Comparison of ENCODE assay signal across 9 cellular contexts in genomic region chr12:1093166-1093751, GRCh38.
DNase-seq lines count a peak whose midpoint lies in the region; ATAC-seq and TF ChIP-seq lines count a peak whose summit lies in the region.
"Had no signal": no experiment of that assay in that cellular context is flagged by ENCODE, and none has a peak within 500 bp of the region (broad histone marks: within the 10 kb centered on the region; RNA-seq: fewer than 3 reads in every experiment).

No MANE protein-coding gene starts in this region.

- H3K27me3 Mint-ChIP-seq in CD4-positive, alpha-beta memory T cell, result no peaks in the 10 kb centered on the region

- TF ChIP-seq CTCF in retinal pigment epithelial cell (conservative IDR thresholded peaks at IDR 0.05; ENCODE audit: low read depth, low read length), result peak; percentile 83

- H3K27ac ChIP-seq in CD4-positive, alpha-beta memory T cell (ENCODE audit: low read depth, low read length), result no peak overlapping the region
- H3K27ac ChIP-seq: SJSA1 had no signal

- H3K9me3 Mint-ChIP-seq in CD4-positive, alpha-beta memory T cell, result no peaks in the 10 kb centered on the region

- H3K9me3 ChIP-seq in CD4-positive, alpha-beta memory T cell (ENCODE audit: control insufficient read depth in 1 of 2, low read length in 2 of 2), result no peaks in the 10 kb centered on the region
- H3K9me3 ChIP-seq: SJSA1 had no signal

- CTCF ChIA-PET in CD4-positive, alpha-beta memory T cell (lab: Charles Lee; ENCODE audit: partially characterized antibody), result interaction anchor here (0.7 to 2.3 kb wide), 26 partner anchors 9 to 523 kb away, joined by 3 to 27 read pairs (median 4); partner anchors contain the start of genes RAD52 and WNK1

- intact Hi-C loops in CD4-positive, alpha-beta memory T cell (cut with micrococcal nuclease), result loop anchor here (5.0 to 10.0 kb wide), 3 partner anchors 146 to 528 kb away; partner anchors contain the start of gene RAD52

- POLR2A ChIA-PET in CD4-positive, alpha-beta memory T cell (lab: Charles Lee; ENCODE audit: partially characterized antibody), result interaction anchor here (1.0 kb wide), 1 partner anchor 144 kb away, joined by 3 read pairs; the partner anchor contains the start of gene RAD52

- H3K27ac Mint-ChIP-seq in CD4-positive, alpha-beta memory T cell, result no peak overlapping the region

- H3K36me3 Mint-ChIP-seq in CD4-positive, alpha-beta memory T cell, result no peaks in the 10 kb centered on the region

- peak; percentile 38 to 52 (median 44) for DNase-seq in CD4-positive, alpha-beta memory T cell
- DNase-seq in NCI-H2196 (lab: John Stamatoyannopoulos, UW; ENCODE audit: unreplicated experiment) (peak; percentile 24), germinal center (ENCODE audit: low spot score) (peak; percentile 40), retinal pigment epithelial cell (ENCODE audit: low read depth) (no peak), T1000 (lab: John Stamatoyannopoulos, UW) (no peak)
- peak; percentile 4 for DNase-seq in activated CD4-positive, alpha-beta T cell treated with anti-CD3 and anti-CD28 coated beads, Interleukin-2, amount 50 U/mL, for 1 hour

- no peaks in the 10 kb centered on the region for H3K4me1 ChIP-seq in CD4-positive, alpha-beta memory T cell (ENCODE audit: insufficient read depth, low read length)
- H3K4me1 ChIP-seq: SJSA1 had no signal

- H3K4me1 Mint-ChIP-seq in CD4-positive, alpha-beta memory T cell, result peaks cover 1 to 15% (median 8%) of the 10 kb centered on the region in 4 donors

- H3K27me3 ChIP-seq in CD4-positive, alpha-beta memory T cell (ENCODE audit: insufficient read depth, low read length), result no peaks in the 10 kb centered on the region
- H3K27me3 ChIP-seq: SJSA1 had no signal

- H3K4me3 Mint-ChIP-seq in CD4-positive, alpha-beta memory T cell, result no peak overlapping the region

- peak; percentile 45 for ATAC-seq in GM18511 (IDR thresholded peaks at IDR 0.05; ENCODE audit: unreplicated experiment)
- ATAC-seq in GM18520 (IDR thresholded peaks at IDR 0.05; ENCODE audit: unreplicated experiment), result no peak

- H3K4me3 ChIP-seq in CD4-positive, alpha-beta memory T cell (ENCODE audit: low read length in 2 of 2), result no peak overlapping the region
- H3K4me3 ChIP-seq in retinal pigment epithelial cell (ENCODE audit: low read length), result no peak overlapping the region
- H3K4me3 ChIP-seq: SJSA1 had no signal

- H3K36me3 ChIP-seq in CD4-positive, alpha-beta memory T cell (ENCODE audit: insufficient read depth, low read length), result no peaks in the 10 kb centered on the region
- H3K36me3 ChIP-seq: SJSA1 had no signal

Comparison
In these comparisons a context has a peak if more than half of its experiments do, and no peak if none do; other contexts are left out.
1. DNase-seq: peak in CD4-positive, alpha-beta memory T cell (5 of 5), NCI-H2196 (single experiment), activated CD4-positive, alpha-beta T cell treated with anti-CD3 and anti-CD28 coated beads, Interleukin-2, amount 50 U/mL, for 1 hour (single experiment) and germinal center (single experiment); none in retinal pigment epithelial cell (single experiment) and T1000 (single experiment).